In the genomic region with DNA sequence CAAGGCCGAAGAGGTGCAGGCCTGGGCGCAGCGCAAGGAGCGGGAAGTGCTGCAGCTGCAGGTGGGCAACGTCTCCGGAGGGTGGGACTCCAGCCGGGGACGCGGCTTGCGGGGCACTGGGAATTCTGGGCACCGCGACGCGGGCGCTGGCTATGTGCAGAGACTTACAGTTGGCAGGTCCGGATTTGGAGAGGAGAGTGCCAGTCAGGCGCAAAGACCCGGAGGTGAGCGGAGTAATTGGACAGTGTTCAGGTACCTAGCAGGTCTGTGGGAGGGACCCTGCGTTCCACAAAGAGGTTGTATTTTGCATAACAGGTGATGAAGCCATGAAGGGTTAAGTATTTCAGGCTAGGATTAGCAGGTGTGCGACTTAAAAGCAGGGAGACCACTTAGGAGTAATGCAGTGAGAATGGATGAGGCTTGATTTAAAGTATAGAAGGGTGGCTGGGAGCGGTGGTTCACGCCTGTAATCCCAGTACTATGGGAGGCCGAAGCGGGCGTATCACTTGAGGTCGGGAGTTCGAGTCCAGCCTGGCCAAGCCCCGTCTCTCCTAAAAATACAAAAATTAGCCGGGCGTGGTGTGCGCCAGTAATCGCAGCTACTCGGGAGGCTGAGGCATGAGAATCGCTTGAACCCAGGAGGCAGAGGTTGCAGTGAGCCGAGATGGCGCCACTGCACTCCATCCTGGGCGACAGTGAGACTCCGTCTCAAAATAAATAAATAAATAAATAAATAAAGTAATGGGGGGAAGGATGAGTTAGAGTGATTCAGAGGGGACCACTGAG, we compare ENCODE assay signal across 9 cellular contexts. TPM values are rescaled to one million over a fixed set of nuclear protein-coding genes. Genes with fewer than 3 reads are reported as not detected.
A peak's percentile ranks its signal among the peaks of the same experiment; 100 is the strongest.
DNase-seq lines count a peak whose midpoint lies in the region; ATAC-seq and TF ChIP-seq lines count a peak whose summit lies in the region.
"Had no signal": no experiment of that assay in that cellular context is flagged by ENCODE, and none has a peak within 500 bp of the region (broad histone marks: within the 10 kb centered on the region; RNA-seq: fewer than 3 reads in every experiment).

No MANE protein-coding gene starts in this region.

- H3K4me3 ChIP-seq in NT2/D1 (ENCODE audit: insufficient read length, low read depth) = peak overlapping the region; percentile 92
- peak overlapping the region; percentile 94 for H3K4me3 ChIP-seq in colonic mucosa
- peak overlapping the region; percentile 82 for H3K4me3 ChIP-seq in mucosa of descending colon

- no peak for TF ChIP-seq CTCF in C4-2B (conservative IDR thresholded peaks at IDR 0.05)
- TF ChIP-seq CTCF in HFFc6 (IDR thresholded peaks at IDR 0.05) = no peak
- no peak for TF ChIP-seq CTCF in colonic mucosa (IDR thresholded peaks at IDR 0.05)
- TF ChIP-seq CTCF in mucosa of descending colon (IDR thresholded peaks at IDR 0.05) = no peak

- H3K4me3 Mint-ChIP-seq in HFFc6 = peak overlapping the region; percentile 92

- H3K9me3 Mint-ChIP-seq in HFFc6 = no peaks in the 10 kb centered on the region

- H3K36me3 Mint-ChIP-seq in HFFc6 (ENCODE audit: low read depth) = peaks cover 12% of the 10 kb centered on the region

- peaks cover 39% of the 10 kb centered on the region for H3K36me3 ChIP-seq in NT2/D1 (ENCODE audit: insufficient read depth, insufficient read length, low read length)
- peaks cover 10% of the 10 kb centered on the region for H3K36me3 ChIP-seq in colonic mucosa
- no peaks in the 10 kb centered on the region for H3K36me3 ChIP-seq in mucosa of descending colon (ENCODE audit: low read depth)

- ATAC-seq in mucosa of descending colon (peak; percentile 19), GM18519 (IDR thresholded peaks at IDR 0.05; ENCODE audit: low FRiP score, unreplicated experiment) (no peak)

- H3K9ac ChIP-seq in NT2/D1 (ENCODE audit: insufficient read length, low read depth) = peak overlapping the region; percentile 92
- peak overlapping the region; percentile 75 to 83 for H3K9ac ChIP-seq in colonic mucosa (ENCODE audit: low read depth in 2 of 2, low read length in 2 of 2)

- H3K9me3 ChIP-seq in NT2/D1 (ENCODE audit: insufficient read depth, low read length) (no peaks in the 10 kb centered on the region), colonic mucosa (no peaks in the 10 kb centered on the region), mucosa of descending colon (no peaks in the 10 kb centered on the region)

- H3K27me3 Mint-ChIP-seq in HFFc6 (ENCODE audit: insufficient read depth) = peaks cover 1% of the 10 kb centered on the region; the same call in 1 of the 2 replicates

- H3K27ac ChIP-seq in C4-2B (peak overlapping the region; percentile 93), colonic mucosa (peak overlapping the region; percentile 87)

- intact Hi-C loops in colonic mucosa (cut with DNase I) (no loop called here), mucosa of descending colon (cut with DNase I, micrococcal nuclease) (no loop called here)

- no peak overlapping the region; the same call in 1 of the 2 replicates for H3K27ac Mint-ChIP-seq in HFFc6

- peaks cover 4% of the 10 kb centered on the region for H3K4me1 ChIP-seq in NT2/D1 (ENCODE audit: insufficient read depth, insufficient read length)
- H3K4me1 ChIP-seq in colonic mucosa = peaks cover 6% of the 10 kb centered on the region
- H3K4me1 ChIP-seq in mucosa of descending colon (ENCODE audit: low read depth) = peaks cover 14% of the 10 kb centered on the region

- peaks cover 22% of the 10 kb centered on the region for H3K4me1 Mint-ChIP-seq in HFFc6 (ENCODE audit: low read depth)

- DNase-seq in HFFc6 = no peak
- DNase-seq in NT2/D1 (ENCODE audit: low read depth, low spot score) = no peak
- DNase-seq in colonic mucosa = peak; percentile 61
- DNase-seq in mucosa of descending colon = peak in 2 of 3 donors; percentile 43 to 69
- no peak for DNase-seq in GDM1 (lab: John Stamatoyannopoulos, UW)
- no peak for DNase-seq in globus pallidus (ENCODE audit: low spot score)

- H3K27me3 ChIP-seq in NT2/D1 (ENCODE audit: insufficient read depth, insufficient read length) (no peaks in the 10 kb centered on the region), colonic mucosa (no peaks in the 10 kb centered on the region)

RNA-seq across cellular contexts. Expression of a gene that starts 1.0 kb away (rescaled TPM):
- total RNA-seq in HFFc6 (2021; fragmentation: NEBNext Ultra II Directional; extraction: Animal tissue kit (Norgen Biotek cat#: 25700)) = 10 to 100 TPM; 31.7 to 46.8 (median 36.0) TPM
- total RNA-seq in colonic mucosa (10 to 100 TPM; 37.6 to 72.5 TPM), mucosa of descending colon (10 to 100 TPM; 29.6 to 47.9 (median 32.9) TPM)

RNA-seq across cellular contexts. Expression of a gene that starts 3.4 kb away (rescaled TPM):
- total RNA-seq in HFFc6 (2021; fragmentation: NEBNext Ultra II Directional; extraction: Animal tissue kit (Norgen Biotek cat#: 25700)) = under 1 TPM in 1 of 6 experiments, not detected in 5; 0.26 TPM
- total RNA-seq in colonic mucosa (not detected), mucosa of descending colon (1 to 10 TPM in 1 of 3 donors, not detected in 2; 1.1 TPM)
- total RNA-seq: lung microvascular endothelial cell had no signal

RNA-seq across cellular contexts. Expression of a gene that starts 24.6 kb away (rescaled TPM):
- not detected for total RNA-seq in HFFc6 (2021; fragmentation: NEBNext Ultra II Directional; extraction: Animal tissue kit (Norgen Biotek cat#: 25700))
- total RNA-seq in colonic mucosa (not detected), mucosa of descending colon (under 1 TPM in 1 of 3 donors, not detected in 2; 0.66 TPM)
- total RNA-seq: lung microvascular endothelial cell had no signal

RNA-seq across cellular contexts. Expression of a gene that starts 37.7 kb away (rescaled TPM):
- total RNA-seq in HFFc6 (2021; fragmentation: NEBNext Ultra II Directional; extraction: Animal tissue kit (Norgen Biotek cat#: 25700)) = not detected
- total RNA-seq in colonic mucosa (not detected), mucosa of descending colon (not detected)
- total RNA-seq: lung microvascular endothelial cell had no signal

Comparison
In these comparisons a context has a peak if more than half of its experiments do, and no peak if none do; other contexts are left out.
1. DNase-seq: peak in colonic mucosa (single experiment) and mucosa of descending colon (2 of 3); none in HFFc6 (single experiment), NT2/D1 (single experiment), GDM1 (single experiment) and globus pallidus (single experiment).
2. Peak in every context shown above with its lines, with median percentiles within 50 percentile points of each other: H3K4me3 ChIP-seq.